Comparison of ENCODE assay signal across 18 cellular contexts in genomic region chr6:155084431-155085123, GRCh38.
DNase-seq lines count a peak whose midpoint lies in the region; ATAC-seq, FAIRE-seq and TF ChIP-seq lines count a peak whose summit lies in the region.
"Had no signal": no experiment of that assay in that cellular context is flagged by ENCODE, and none has a peak within 500 bp of the region (broad histone marks: within the 10 kb centered on the region; RNA-seq: fewer than 3 reads in every experiment).

No MANE protein-coding gene starts in this region.

- H3K27me3 ChIP-seq in HUES64 (ENCODE audit: insufficient read depth, low read length) = no peaks in the 10 kb centered on the region
- no peaks in the 10 kb centered on the region for H3K27me3 ChIP-seq in body of pancreas
- H3K27me3 ChIP-seq in SJCRH30 = no peaks in the 10 kb centered on the region
- H3K27me3 ChIP-seq: gastroesophageal sphincter had no signal

- H3K79me2 ChIP-seq in OCI-LY7 (ENCODE audit: insufficient read depth, low read depth, low read length) = no peaks in the 10 kb centered on the region

- H2AFZ ChIP-seq in OCI-LY7 (ENCODE audit: low read length) = no peak overlapping the region

- no peak for TF ChIP-seq EP300 in A549 (IDR thresholded peaks at IDR 0.05)

- TF ChIP-seq RAD21 in A549 (conservative IDR thresholded peaks at IDR 0.05 in 1 of 2, IDR thresholded peaks at IDR 0.05 in 1 of 2) = no peak

- BruUV-seq in OCI-LY7 (replicated peaks; lab: Mats Ljungman, UMichigan) = no TSS peak

- intact Hi-C loops in body of pancreas (cut with DNase I) = no loop called here
- intact Hi-C loops in OCI-LY7 (cut with micrococcal nuclease; ENCODE audit: unreplicated experiment) = no loop called here

- WGBS in A549 (ENCODE audit: missing lambda C conversion rate) = 66% methylated on average over 4 of the region's 4 CpGs
- WGBS in HUES64 = 82% methylated on average over 4 of the region's 4 CpGs
- 36 to 50% methylated on average over 4 of the region's 4 CpGs for WGBS in body of pancreas, 2 donors

- TF ChIP-seq POLR2A in A549 (IDR thresholded peaks at IDR 0.05; ENCODE audit: low read length) (no peak), body of pancreas (IDR thresholded peaks at IDR 0.05) (no peak)

- H3K9me2 ChIP-seq in OCI-LY7 (ENCODE audit: insufficient read depth, low read length) = no peaks in the 10 kb centered on the region

- H3K27me3 Mint-ChIP-seq in activated CD8-positive, alpha-beta memory T cell treated with anti-CD3 and anti-CD28 coated beads, Interleukin-2, amount 10 ng/mL, durations not matched to agents 7 days and 5 days = no peaks in the 10 kb centered on the region
- no peaks in the 10 kb centered on the region for H3K27me3 Mint-ChIP-seq in T-helper 17 cell
- H3K27me3 Mint-ChIP-seq: CD4-positive, alpha-beta memory T cell had no signal

- H3K27ac ChIP-seq in A549 = peak overlapping the region in 1 of 2 experiments; percentile 45; a peak in 2 of 6 replicates
- H3K27ac ChIP-seq in HUES64 (ENCODE audit: low read depth, low read length) = peak overlapping the region; percentile 23; the same call in 1 of the 2 replicates
- peak overlapping the region; percentile 27 to 83 (median 61) for H3K27ac ChIP-seq in body of pancreas
- no peak overlapping the region for H3K27ac ChIP-seq in OCI-LY7 (ENCODE audit: low read depth, low read length, poor library complexity, severe bottlenecking)
- no peak overlapping the region for H3K27ac ChIP-seq in SJCRH30
- H3K27ac ChIP-seq: gastroesophageal sphincter had no signal

- CTCF ChIA-PET in A549 (lab: Yijun Ruan, JAX) (no interaction called here), OCI-LY7 (lab: Charles Lee; ENCODE audit: unreplicated experiment) (no interaction called here)
- CTCF ChIA-PET in activated CD8-positive, alpha-beta memory T cell treated with anti-CD3 and anti-CD28 coated beads, Interleukin-2, amount 10 ng/mL, durations not matched to agents 7 days and 5 days (lab: Charles Lee) = no interaction called here

- H3K4me3 ChIP-seq in A549 = no peak overlapping the region
- H3K4me3 ChIP-seq in HUES64 (ENCODE audit: low read length) = no peak overlapping the region
- no peak overlapping the region for H3K4me3 ChIP-seq in body of pancreas
- no peak overlapping the region for H3K4me3 ChIP-seq in OCI-LY7 (ENCODE audit: low read depth, low read length, poor library complexity, severe bottlenecking)
- H3K4me3 ChIP-seq in SJCRH30 = no peak overlapping the region
- H3K4me3 ChIP-seq: gastroesophageal sphincter had no signal

- no peak for DNase-seq in A549 (ENCODE audit: low read depth in 1 of 2, low spot score in 1 of 2)
- DNase-seq in body of pancreas = peak in 1 of 4 donors; percentile 7
- peak; percentile 16 for DNase-seq in left kidney (ENCODE audit: low read depth, low spot score)
- no peak for DNase-seq in activated CD8-positive, alpha-beta memory T cell treated with anti-CD3 and anti-CD28 coated beads, Interleukin-2, amount 10 ng/mL, durations not matched to agents 7 days and 5 days
- no peak for DNase-seq in OCI-LY7 (ENCODE audit: low spot score)
- no peak for DNase-seq in T-helper 17 cell
- DNase-seq in SJCRH30 = no peak
- DNase-seq: activated CD8-positive, alpha-beta T cell treated with anti-CD3 and anti-CD28 coated beads, Interleukin-2, amount 10 ng/mL, durations not matched to agents 7 days and 5 days; activated effector memory CD4-positive, alpha-beta T cell treated with anti-CD3 and anti-CD28 coated beads, Interleukin-2, amount 50 U/mL, for 16 hours; CD4-positive, alpha-beta memory T cell; GDM1; KG1; NCI-H1417; NCI-H446 treated with DMSO at 0.1 percent for 48 hours had no signal

- no peaks in the 10 kb centered on the region for H3K9me3 ChIP-seq in A549
- no peaks in the 10 kb centered on the region for H3K9me3 ChIP-seq in HUES64 (ENCODE audit: insufficient read depth, low read depth, low read length)
- H3K9me3 ChIP-seq in body of pancreas = no peaks in the 10 kb centered on the region
- H3K9me3 ChIP-seq in OCI-LY7 (ENCODE audit: low read length) = no peaks in the 10 kb centered on the region
- no peaks in the 10 kb centered on the region for H3K9me3 ChIP-seq in T-helper 17 cell (ENCODE audit: control insufficient read depth, low read length, poor library complexity, severe bottlenecking)
- no peaks in the 10 kb centered on the region for H3K9me3 ChIP-seq in SJCRH30 (replicated peaks)
- H3K9me3 ChIP-seq: gastroesophageal sphincter had no signal

- FAIRE-seq in A549 (lab: Jason Lieb, UNC) = no peak
- FAIRE-seq: keratinocyte had no signal

- H3K4me2 ChIP-seq in A549 (peak overlapping the region; percentile 39; the same call in 1 of the 3 replicates), OCI-LY7 (ENCODE audit: low read length) (no peak overlapping the region)

- H3K4me3 Mint-ChIP-seq in activated CD8-positive, alpha-beta memory T cell treated with anti-CD3 and anti-CD28 coated beads, Interleukin-2, amount 10 ng/mL, durations not matched to agents 7 days and 5 days = no peak overlapping the region
- no peak overlapping the region for H3K4me3 Mint-ChIP-seq in T-helper 17 cell
- H3K4me3 Mint-ChIP-seq: activated CD8-positive, alpha-beta T cell treated with anti-CD3 and anti-CD28 coated beads, Interleukin-2, amount 10 ng/mL, durations not matched to agents 7 days and 5 days; brain; CD4-positive, alpha-beta memory T cell had no signal

- H3K9ac ChIP-seq in HUES64 (ENCODE audit: low read depth, low read length) = no peak overlapping the region

- ATAC-seq in A549 (no peak; a peak in 1 of 6 replicates), body of pancreas (peak; percentile 67), T-helper 17 cell (no peak)
- ATAC-seq in activated CD8-positive, alpha-beta memory T cell treated with anti-CD3 and anti-CD28 coated beads, Interleukin-2, amount 10 ng/mL, durations not matched to agents 7 days and 5 days = no peak
- ATAC-seq: activated CD8-positive, alpha-beta T cell treated with anti-CD3 and anti-CD28 coated beads, Interleukin-2, amount 10 ng/mL, durations not matched to agents 7 days and 5 days; gastroesophageal sphincter had no signal

- POLR2A ChIA-PET in A549 (lab: Yijun Ruan, JAX) (no interaction called here), OCI-LY7 (lab: Charles Lee) (no interaction called here)

- H3K27ac Mint-ChIP-seq in activated CD8-positive, alpha-beta memory T cell treated with anti-CD3 and anti-CD28 coated beads, Interleukin-2, amount 10 ng/mL, durations not matched to agents 7 days and 5 days = no peak overlapping the region
- no peak overlapping the region for H3K27ac Mint-ChIP-seq in T-helper 17 cell
- H3K27ac Mint-ChIP-seq: activated CD8-positive, alpha-beta T cell treated with anti-CD3 and anti-CD28 coated beads, Interleukin-2, amount 10 ng/mL, durations not matched to agents 7 days and 5 days; CD4-positive, alpha-beta memory T cell had no signal

- H4K20me1 ChIP-seq in OCI-LY7 (ENCODE audit: insufficient read depth, low read length) = no peaks in the 10 kb centered on the region

- H3K4me1 ChIP-seq in A549 (peaks cover 18% of the 10 kb centered on the region), HUES64 (ENCODE audit: insufficient read depth, low read length) (peaks cover 17% of the 10 kb centered on the region), body of pancreas (peaks cover 34% of the 10 kb centered on the region), OCI-LY7 (ENCODE audit: insufficient read depth, low read length, poor library complexity, severe bottlenecking) (no peaks in the 10 kb centered on the region), SJCRH30 (peaks cover 16% of the 10 kb centered on the region)
- H3K4me1 ChIP-seq: gastroesophageal sphincter had no signal

- no peaks in the 10 kb centered on the region for H3K36me3 Mint-ChIP-seq in activated CD8-positive, alpha-beta memory T cell treated with anti-CD3 and anti-CD28 coated beads, Interleukin-2, amount 10 ng/mL, durations not matched to agents 7 days and 5 days
- H3K36me3 Mint-ChIP-seq in T-helper 17 cell (ENCODE audit: low read depth) = no peaks in the 10 kb centered on the region
- H3K36me3 Mint-ChIP-seq: CD4-positive, alpha-beta memory T cell had no signal

- no peaks in the 10 kb centered on the region for H3K36me3 ChIP-seq in HUES64 (ENCODE audit: insufficient read depth, low read length)
- no peaks in the 10 kb centered on the region for H3K36me3 ChIP-seq in body of pancreas (replicated peaks in 1 of 2; ENCODE audit: insufficient read depth in 1 of 2, low read depth in 2 of 2)
- H3K36me3 ChIP-seq in OCI-LY7 (ENCODE audit: insufficient read depth, low read length) = no peaks in the 10 kb centered on the region
- no peaks in the 10 kb centered on the region for H3K36me3 ChIP-seq in SJCRH30
- H3K36me3 ChIP-seq: gastroesophageal sphincter had no signal

- no peaks in the 10 kb centered on the region for H3K9me3 Mint-ChIP-seq in activated CD8-positive, alpha-beta memory T cell treated with anti-CD3 and anti-CD28 coated beads, Interleukin-2, amount 10 ng/mL, durations not matched to agents 7 days and 5 days (ENCODE audit: low read depth)
- H3K9me3 Mint-ChIP-seq: brain; CD4-positive, alpha-beta memory T cell had no signal

- peaks cover 18% of the 10 kb centered on the region for H3K4me1 Mint-ChIP-seq in activated CD8-positive, alpha-beta memory T cell treated with anti-CD3 and anti-CD28 coated beads, Interleukin-2, amount 10 ng/mL, durations not matched to agents 7 days and 5 days
- H3K4me1 Mint-ChIP-seq in T-helper 17 cell = peaks cover 2% of the 10 kb centered on the region
- H3K4me1 Mint-ChIP-seq: CD4-positive, alpha-beta memory T cell had no signal

- no peak for TF ChIP-seq CTCF in A549 (IDR thresholded peaks at IDR 0.05)
- TF ChIP-seq CTCF in body of pancreas (IDR thresholded peaks at IDR 0.05) = no peak
- TF ChIP-seq CTCF in OCI-LY7 (conservative IDR thresholded peaks at IDR 0.05; ENCODE audit: low read length) = no peak

TF ChIP-seq in A549, 52 proteins besides CTCF, POLR2A, EP300 and RAD21:
- no peak for TF ChIP-seq BHLHE40 (IDR thresholded peaks at IDR 0.05; ENCODE audit: low read depth, low read length)
- TF ChIP-seq USF2 (IDR thresholded peaks at IDR 0.05) = no peak
- no peak for TF ChIP-seq CEBPB (IDR thresholded peaks at IDR 0.05)
- no peak for TF ChIP-seq MAX (IDR thresholded peaks at IDR 0.05)
- TF ChIP-seq SMC3 (IDR thresholded peaks at IDR 0.05) = no peak

Comparison
In these comparisons a context has a peak if more than half of its experiments do, and no peak if none do; other contexts are left out.
1. H3K27ac ChIP-seq: peak in HUES64 (single experiment) and body of pancreas (4 of 4); none in OCI-LY7 (single experiment) and SJCRH30 (single experiment).